ENCODE assay signal across 11 cellular contexts in genomic region chr19:28705008-28705407, GRCh38.
DNase-seq lines count a peak whose midpoint lies in the region; ATAC-seq and TF ChIP-seq lines count a peak whose summit lies in the region.
"Had no signal": no experiment of that assay in that cellular context is flagged by ENCODE, and none has a peak within 500 bp of the region (broad histone marks: within the 10 kb centered on the region; RNA-seq: fewer than 3 reads in every experiment).

No MANE protein-coding gene starts in this region.

- CTCF ChIA-PET in WTC11 (lab: Charles Lee): interaction anchor here (0.8 to 1.4 kb wide), 3 partner anchors 22 to 95 kb away, joined by 3 to 4 read pairs (median 3); no protein-coding TSS in a partner anchor

- H3K4me1 Mint-ChIP-seq in WTC11: no peaks in the 10 kb centered on the region; the same call in 1 of the 2 replicates
- H3K4me1 Mint-ChIP-seq in activated T-helper 2 cell treated with anti-CD3 and anti-CD28 coated beads, Interferon-gamma antibody, Interleukin-2, Interleukin-4, amounts not matched to agents 10 μg/mL and 5 μg/mL and 100 μg/mL, durations not matched to agents 14 hours and 24 hours and 36 hours (ENCODE audit: low read depth): peaks cover 3% of the 10 kb centered on the region
- H3K4me1 Mint-ChIP-seq: brain had no signal

- no peaks in the 10 kb centered on the region for H3K27me3 ChIP-seq in ascending aorta
- peaks cover 6% of the 10 kb centered on the region for H3K27me3 ChIP-seq in left ventricle myocardium inferior (ENCODE audit: low read depth)

- TF ChIP-seq CTCF in WTC11 (IDR thresholded peaks at IDR 0.05) (no peak), ascending aorta (IDR thresholded peaks at IDR 0.05) (no peak), left ventricle myocardium inferior (IDR thresholded peaks at IDR 0.05; ENCODE audit: borderline replicate concordance) (no peak)

- H3K4me3 Mint-ChIP-seq in WTC11: no peak overlapping the region
- H3K4me3 Mint-ChIP-seq in activated T-helper 2 cell treated with anti-CD3 and anti-CD28 coated beads, Interferon-gamma antibody, Interleukin-2, Interleukin-4, amounts not matched to agents 10 μg/mL and 5 μg/mL and 100 μg/mL, durations not matched to agents 14 hours and 24 hours and 36 hours (ENCODE audit: low read depth): no peak overlapping the region
- H3K4me3 Mint-ChIP-seq: brain had no signal

- POLR2A ChIA-PET in WTC11 (lab: Charles Lee): no interaction called here

- H3K27ac Mint-ChIP-seq in WTC11: no peak overlapping the region
- no peak overlapping the region for H3K27ac Mint-ChIP-seq in activated T-helper 2 cell treated with anti-CD3 and anti-CD28 coated beads, Interferon-gamma antibody, Interleukin-2, Interleukin-4, amounts not matched to agents 10 μg/mL and 5 μg/mL and 100 μg/mL, durations not matched to agents 14 hours and 24 hours and 36 hours
- H3K27ac Mint-ChIP-seq: brain had no signal

- H3K9me3 ChIP-seq in ascending aorta: no peaks in the 10 kb centered on the region
- H3K9me3 ChIP-seq in left ventricle myocardium inferior (replicated peaks): no peaks in the 10 kb centered on the region

- DNase-seq in AG08395 (ENCODE audit: low spot score): peak; percentile 90
- DNase-seq in HS-5 (ENCODE audit: low read depth): peak; percentile 60
- DNase-seq in WTC11 (ENCODE audit: low spot score): no peak
- peak; percentile 90 for DNase-seq in islet precursor cell
- DNase-seq in ascending aorta (ENCODE audit: low spot score in 2 of 2): no peak
- no peak for DNase-seq in left ventricle myocardium inferior
- DNase-seq in activated T-helper 2 cell treated with anti-CD3 and anti-CD28 coated beads, Interferon-gamma antibody, Interleukin-2, Interleukin-4, amounts not matched to agents 10 μg/mL and 5 μg/mL and 100 μg/mL, durations not matched to agents 14 hours and 24 hours and 36 hours (ENCODE audit: low spot score): no peak
- DNase-seq in GDM1 (lab: John Stamatoyannopoulos, UW): no peak
- DNase-seq: GF-D8 had no signal

- H3K4me3 ChIP-seq in ascending aorta: no peak overlapping the region
- H3K4me3 ChIP-seq in left ventricle myocardium inferior: no peak overlapping the region

- peaks cover 20% of the 10 kb centered on the region for H3K36me3 Mint-ChIP-seq in WTC11
- no peaks in the 10 kb centered on the region for H3K36me3 Mint-ChIP-seq in activated T-helper 2 cell treated with anti-CD3 and anti-CD28 coated beads, Interferon-gamma antibody, Interleukin-2, Interleukin-4, amounts not matched to agents 10 μg/mL and 5 μg/mL and 100 μg/mL, durations not matched to agents 14 hours and 24 hours and 36 hours (ENCODE audit: low read depth)
- H3K36me3 Mint-ChIP-seq: brain had no signal

- H3K9me3 Mint-ChIP-seq in WTC11: no peaks in the 10 kb centered on the region
- no peaks in the 10 kb centered on the region for H3K9me3 Mint-ChIP-seq in activated T-helper 2 cell treated with anti-CD3 and anti-CD28 coated beads, Interferon-gamma antibody, Interleukin-2, Interleukin-4, amounts not matched to agents 10 μg/mL and 5 μg/mL and 100 μg/mL, durations not matched to agents 14 hours and 24 hours and 36 hours
- H3K9me3 Mint-ChIP-seq: brain had no signal

- no peak overlapping the region for H3K27ac ChIP-seq in ascending aorta
- no peak overlapping the region for H3K27ac ChIP-seq in left ventricle myocardium inferior (replicated peaks)

- intact Hi-C loops in ascending aorta (cut with DNase I): no loop called here
- intact Hi-C loops in left ventricle myocardium inferior (cut with micrococcal nuclease): no loop called here
- intact Hi-C loops in activated T-helper 2 cell treated with anti-CD3 and anti-CD28 coated beads, Interferon-gamma antibody, Interleukin-2, Interleukin-4, amounts not matched to agents 10 μg/mL and 5 μg/mL and 100 μg/mL, durations not matched to agents 14 hours and 24 hours and 36 hours (cut with micrococcal nuclease): no loop called here

- no peaks in the 10 kb centered on the region for H3K4me1 ChIP-seq in ascending aorta
- no peaks in the 10 kb centered on the region for H3K4me1 ChIP-seq in left ventricle myocardium inferior

- no peaks in the 10 kb centered on the region for H3K27me3 Mint-ChIP-seq in WTC11 (ENCODE audit: low read depth)
- H3K27me3 Mint-ChIP-seq in activated T-helper 2 cell treated with anti-CD3 and anti-CD28 coated beads, Interferon-gamma antibody, Interleukin-2, Interleukin-4, amounts not matched to agents 10 μg/mL and 5 μg/mL and 100 μg/mL, durations not matched to agents 14 hours and 24 hours and 36 hours (ENCODE audit: low read depth): no peaks in the 10 kb centered on the region
- H3K27me3 Mint-ChIP-seq: brain had no signal

- H3K36me3 ChIP-seq in ascending aorta: no peaks in the 10 kb centered on the region
- no peaks in the 10 kb centered on the region for H3K36me3 ChIP-seq in left ventricle myocardium inferior

- ATAC-seq in WTC11: peak; percentile 85
- ATAC-seq: HCT116 had no signal

TF ChIP-seq in WTC11, 78 proteins besides CTCF, POLR2A, EP300 and RAD21 (continues in another document):
- TF ChIP-seq, protein P1, sequence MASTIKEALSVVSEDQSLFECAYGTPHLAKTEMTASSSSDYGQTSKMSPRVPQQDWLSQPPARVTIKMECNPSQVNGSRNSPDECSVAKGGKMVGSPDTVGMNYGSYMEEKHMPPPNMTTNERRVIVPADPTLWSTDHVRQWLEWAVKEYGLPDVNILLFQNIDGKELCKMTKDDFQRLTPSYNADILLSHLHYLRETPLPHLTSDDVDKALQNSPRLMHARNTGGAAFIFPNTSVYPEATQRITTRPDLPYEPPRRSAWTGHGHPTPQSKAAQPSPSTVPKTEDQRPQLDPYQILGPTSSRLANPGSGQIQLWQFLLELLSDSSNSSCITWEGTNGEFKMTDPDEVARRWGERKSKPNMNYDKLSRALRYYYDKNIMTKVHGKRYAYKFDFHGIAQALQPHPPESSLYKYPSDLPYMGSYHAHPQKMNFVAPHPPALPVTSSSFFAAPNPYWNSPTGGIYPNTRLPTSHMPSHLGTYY (CRISPR knock-in tag; IDR thresholded peaks at IDR 0.05): no peak
- TF ChIP-seq E2F1 (CRISPR knock-in tag; IDR thresholded peaks at IDR 0.05) (no peak), FOXP1 (CRISPR knock-in tag; IDR thresholded peaks at IDR 0.05; ENCODE audit: borderline replicate concordance) (no peak), ZNF416 (CRISPR knock-in tag; IDR thresholded peaks at IDR 0.05) (no peak), ZBTB21 (CRISPR knock-in tag; IDR thresholded peaks at IDR 0.05; ENCODE audit: borderline replicate concordance) (no peak), STAT6 (CRISPR knock-in tag; conservative IDR thresholded peaks at IDR 0.05; ENCODE audit: low read depth) (no peak), ZNF671 (CRISPR knock-in tag; IDR thresholded peaks at IDR 0.05) (no peak), TP53 (CRISPR knock-in tag; IDR thresholded peaks at IDR 0.05) (no peak), ZNF423 (CRISPR knock-in tag; IDR thresholded peaks at IDR 0.05) (no peak)
- TF ChIP-seq, protein P2, sequence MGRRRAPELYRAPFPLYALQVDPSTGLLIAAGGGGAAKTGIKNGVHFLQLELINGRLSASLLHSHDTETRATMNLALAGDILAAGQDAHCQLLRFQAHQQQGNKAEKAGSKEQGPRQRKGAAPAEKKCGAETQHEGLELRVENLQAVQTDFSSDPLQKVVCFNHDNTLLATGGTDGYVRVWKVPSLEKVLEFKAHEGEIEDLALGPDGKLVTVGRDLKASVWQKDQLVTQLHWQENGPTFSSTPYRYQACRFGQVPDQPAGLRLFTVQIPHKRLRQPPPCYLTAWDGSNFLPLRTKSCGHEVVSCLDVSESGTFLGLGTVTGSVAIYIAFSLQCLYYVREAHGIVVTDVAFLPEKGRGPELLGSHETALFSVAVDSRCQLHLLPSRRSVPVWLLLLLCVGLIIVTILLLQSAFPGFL (CRISPR knock-in tag; IDR thresholded peaks at IDR 0.05; ENCODE audit: borderline replicate concordance): no peak

Comparison
In these comparisons a context has a peak if more than half of its experiments do, and no peak if none do; other contexts are left out.
1. DNase-seq: peak in AG08395 (single experiment), HS-5 (single experiment) and islet precursor cell (single experiment); none in WTC11 (single experiment), ascending aorta (0 of 2), left ventricle myocardium inferior (single experiment), activated T-helper 2 cell treated with anti-CD3 and anti-CD28 coated beads, Interferon-gamma antibody, Interleukin-2, Interleukin-4, amounts not matched to agents 10 μg/mL and 5 μg/mL and 100 μg/mL, durations not matched to agents 14 hours and 24 hours and 36 hours (single experiment) and GDM1 (single experiment).